10 cellular contexts compared by ENCODE assay signal in genomic region chr1:246428542-246429308, GRCh38.
DNase-seq lines count a peak whose midpoint lies in the region; ATAC-seq and TF ChIP-seq lines count a peak whose summit lies in the region.
"Had no signal": no experiment of that assay in that cellular context is flagged by ENCODE, and none has a peak within 500 bp of the region (broad histone marks: within the 10 kb centered on the region; RNA-seq: fewer than 3 reads in every experiment).

No MANE protein-coding gene starts in this region.

- no peaks in the 10 kb centered on the region for H3K36me3 ChIP-seq in HUES48 (ENCODE audit: control insufficient read depth, insufficient read depth, low read length)
- H3K36me3 ChIP-seq: heart left ventricle had no signal

- H3K27me3 ChIP-seq in HUES48 (ENCODE audit: control insufficient read depth, insufficient read depth, low read length), result no peaks in the 10 kb centered on the region
- H3K27me3 ChIP-seq: heart left ventricle had no signal

- H3K4me1 Mint-ChIP-seq in activated T-helper 17 cell treated with anti-CD3 and anti-CD28 coated beads, Interleukin-2, amount 50 U/mL, for 72 hours, result peaks cover 11% of the 10 kb centered on the region

- H3K27ac ChIP-seq in HUES48 (ENCODE audit: low read depth, low read length), result peak overlapping the region; percentile 13
- H3K27ac ChIP-seq: heart left ventricle had no signal

- no peak overlapping the region for H3K4me3 Mint-ChIP-seq in activated T-helper 17 cell treated with anti-CD3 and anti-CD28 coated beads, Interleukin-2, amount 50 U/mL, for 72 hours

- H3K9me3 ChIP-seq in HUES48 (ENCODE audit: control insufficient read depth, insufficient read depth, low read length), result no peaks in the 10 kb centered on the region
- H3K9me3 ChIP-seq: heart left ventricle had no signal

- no peaks in the 10 kb centered on the region for H3K27me3 Mint-ChIP-seq in activated T-helper 17 cell treated with anti-CD3 and anti-CD28 coated beads, Interleukin-2, amount 50 U/mL, for 72 hours

- no peak overlapping the region for H3K27ac Mint-ChIP-seq in activated T-helper 17 cell treated with anti-CD3 and anti-CD28 coated beads, Interleukin-2, amount 50 U/mL, for 72 hours

- no peak for TF ChIP-seq POLR2A in lower leg skin (IDR thresholded peaks at IDR 0.05)

- in situ Hi-C loops in GM13976 (cut with MboI; ENCODE audit: low sequenced_read_pairs, unreplicated experiment), result no loop called here

- peaks cover 5% of the 10 kb centered on the region for H3K9me3 Mint-ChIP-seq in activated T-helper 17 cell treated with anti-CD3 and anti-CD28 coated beads, Interleukin-2, amount 50 U/mL, for 72 hours

- H3K4me1 ChIP-seq in HUES48 (ENCODE audit: control insufficient read depth, insufficient read depth, low read length), result peaks cover 26% of the 10 kb centered on the region
- H3K4me1 ChIP-seq: heart left ventricle had no signal

- ATAC-seq in activated T-helper 17 cell treated with anti-CD3 and anti-CD28 coated beads, Interleukin-2, amount 50 U/mL, for 72 hours (replicated peaks), result peak; percentile 97
- ATAC-seq: heart left ventricle had no signal

- TF ChIP-seq CTCF in GM13976 (IDR thresholded peaks at IDR 0.05; ENCODE audit: borderline replicate concordance, control extremely low read depth, extremely low read depth, insufficient read depth, missing control alignments) (no peak), lower leg skin (IDR thresholded peaks at IDR 0.05) (no peak)

- no peak overlapping the region for H3K9ac ChIP-seq in HUES48 (ENCODE audit: low read depth, low read length)

- intact Hi-C loops in lower leg skin (cut with DNase I; ENCODE audit: low total_unique reads), result no loop called here

- H3K4me3 ChIP-seq in HUES48 (ENCODE audit: low read depth, low read length) (peak overlapping the region; percentile 30; the same call in 1 of the 2 replicates), lower leg skin (ENCODE audit: low read depth, poor library complexity, severe bottlenecking) (no peak overlapping the region)
- H3K4me3 ChIP-seq: heart left ventricle had no signal

- H3K36me3 Mint-ChIP-seq in activated T-helper 17 cell treated with anti-CD3 and anti-CD28 coated beads, Interleukin-2, amount 50 U/mL, for 72 hours (ENCODE audit: low read depth), result no peaks in the 10 kb centered on the region

- DNase-seq in Daoy (ENCODE audit: low read depth), result peak; percentile 99
- peak; percentile 98 for DNase-seq in myocyte (ENCODE audit: low read depth)
- DNase-seq in GM13976 (ENCODE audit: low spot score), result no peak
- no peak for DNase-seq in NCI-H1436 (lab: John Stamatoyannopoulos, UW)
- no peak for DNase-seq in lower leg skin (ENCODE audit: low spot score in 2 of 2)
- DNase-seq in activated gamma-delta T cell treated with Interleukin-2 at 50 U/mL for 16 hours, result no peak
- DNase-seq: heart left ventricle, NCI-H1105 had no signal

- WGBS in lower leg skin, 2 donors, result 72 to 77% methylated on average over 9 of the region's 9 CpGs

Comparison
In these comparisons a context has a peak if more than half of its experiments do, and no peak if none do; other contexts are left out.
1. DNase-seq: peak in Daoy (single experiment) and myocyte (single experiment); none in GM13976 (single experiment), NCI-H1436 (single experiment), lower leg skin (0 of 2) and activated gamma-delta T cell treated with Interleukin-2 at 50 U/mL for 16 hours (single experiment).